In the genomic region with DNA sequence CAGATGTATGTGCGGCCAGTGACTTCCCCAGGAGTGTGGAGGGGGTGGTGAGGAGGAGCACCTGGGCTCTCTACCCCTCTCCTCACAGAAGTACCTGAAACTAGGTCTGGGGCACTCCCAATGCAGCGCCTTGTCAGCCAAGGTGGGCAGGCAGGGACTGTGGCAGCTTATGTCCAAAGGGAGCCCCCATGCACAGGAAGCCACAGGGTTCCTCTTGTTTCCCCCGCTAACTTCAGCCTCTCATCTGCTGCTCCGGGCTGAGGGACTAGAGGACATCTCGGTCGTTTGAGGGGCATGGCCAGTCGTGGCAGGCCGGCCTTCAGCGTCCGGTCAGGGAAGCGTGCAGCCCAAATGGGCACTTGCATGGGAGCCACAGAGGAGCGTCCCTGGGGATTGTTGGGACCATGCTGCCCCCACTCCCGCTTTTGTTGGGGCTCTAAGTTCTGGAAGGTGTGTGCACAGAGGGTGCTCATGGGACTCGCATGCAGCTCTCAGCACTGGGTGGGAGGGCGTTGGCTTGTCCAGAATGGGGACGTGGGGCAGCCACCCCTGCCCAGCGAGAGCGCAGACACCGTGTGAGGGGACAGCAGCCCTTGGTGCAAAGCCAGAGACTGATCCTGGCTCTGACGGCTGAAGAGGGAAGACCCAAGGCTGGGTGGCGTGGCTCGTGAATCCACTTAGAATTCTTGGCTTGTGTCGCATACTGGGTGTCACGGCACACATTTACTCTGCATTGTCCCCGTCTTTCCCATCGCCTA, we compare ENCODE assay signal across 2 cellular contexts.
TF ChIP-seq lines count a peak whose summit lies in the region.

No MANE protein-coding gene starts in this region.

TF ChIP-seq in GM23338, 12 proteins besides CTCF, POLR2A, EP300 and RAD21 (continues in another document):
- no peak for TF ChIP-seq ZNF331 (CRISPR knock-in tag; IDR thresholded peaks at IDR 0.05; ENCODE audit: low read depth)
- TF ChIP-seq, protein P1, sequence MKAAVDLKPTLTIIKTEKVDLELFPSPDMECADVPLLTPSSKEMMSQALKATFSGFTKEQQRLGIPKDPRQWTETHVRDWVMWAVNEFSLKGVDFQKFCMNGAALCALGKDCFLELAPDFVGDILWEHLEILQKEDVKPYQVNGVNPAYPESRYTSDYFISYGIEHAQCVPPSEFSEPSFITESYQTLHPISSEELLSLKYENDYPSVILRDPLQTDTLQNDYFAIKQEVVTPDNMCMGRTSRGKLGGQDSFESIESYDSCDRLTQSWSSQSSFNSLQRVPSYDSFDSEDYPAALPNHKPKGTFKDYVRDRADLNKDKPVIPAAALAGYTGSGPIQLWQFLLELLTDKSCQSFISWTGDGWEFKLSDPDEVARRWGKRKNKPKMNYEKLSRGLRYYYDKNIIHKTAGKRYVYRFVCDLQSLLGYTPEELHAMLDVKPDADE (IDR thresholded peaks at IDR 0.05), result no peak
- no peak for TF ChIP-seq NANOG (IDR thresholded peaks at IDR 0.05; ENCODE audit: borderline replicate concordance)
- TF ChIP-seq, protein P2, sequence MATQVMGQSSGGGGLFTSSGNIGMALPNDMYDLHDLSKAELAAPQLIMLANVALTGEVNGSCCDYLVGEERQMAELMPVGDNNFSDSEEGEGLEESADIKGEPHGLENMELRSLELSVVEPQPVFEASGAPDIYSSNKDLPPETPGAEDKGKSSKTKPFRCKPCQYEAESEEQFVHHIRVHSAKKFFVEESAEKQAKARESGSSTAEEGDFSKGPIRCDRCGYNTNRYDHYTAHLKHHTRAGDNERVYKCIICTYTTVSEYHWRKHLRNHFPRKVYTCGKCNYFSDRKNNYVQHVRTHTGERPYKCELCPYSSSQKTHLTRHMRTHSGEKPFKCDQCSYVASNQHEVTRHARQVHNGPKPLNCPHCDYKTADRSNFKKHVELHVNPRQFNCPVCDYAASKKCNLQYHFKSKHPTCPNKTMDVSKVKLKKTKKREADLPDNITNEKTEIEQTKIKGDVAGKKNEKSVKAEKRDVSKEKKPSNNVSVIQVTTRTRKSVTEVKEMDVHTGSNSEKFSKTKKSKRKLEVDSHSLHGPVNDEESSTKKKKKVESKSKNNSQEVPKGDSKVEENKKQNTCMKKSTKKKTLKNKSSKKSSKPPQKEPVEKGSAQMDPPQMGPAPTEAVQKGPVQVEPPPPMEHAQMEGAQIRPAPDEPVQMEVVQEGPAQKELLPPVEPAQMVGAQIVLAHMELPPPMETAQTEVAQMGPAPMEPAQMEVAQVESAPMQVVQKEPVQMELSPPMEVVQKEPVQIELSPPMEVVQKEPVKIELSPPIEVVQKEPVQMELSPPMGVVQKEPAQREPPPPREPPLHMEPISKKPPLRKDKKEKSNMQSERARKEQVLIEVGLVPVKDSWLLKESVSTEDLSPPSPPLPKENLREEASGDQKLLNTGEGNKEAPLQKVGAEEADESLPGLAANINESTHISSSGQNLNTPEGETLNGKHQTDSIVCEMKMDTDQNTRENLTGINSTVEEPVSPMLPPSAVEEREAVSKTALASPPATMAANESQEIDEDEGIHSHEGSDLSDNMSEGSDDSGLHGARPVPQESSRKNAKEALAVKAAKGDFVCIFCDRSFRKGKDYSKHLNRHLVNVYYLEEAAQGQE (IDR thresholded peaks at IDR 0.05; ENCODE audit: unreplicated experiment), result no peak
- no peak for TF ChIP-seq JUNB (IDR thresholded peaks at IDR 0.05; ENCODE audit: unreplicated experiment)
- TF ChIP-seq ZNF114 (CRISPR knock-in tag; IDR thresholded peaks at IDR 0.05), result no peak
- TF ChIP-seq CREB1 (CRISPR knock-in tag; IDR thresholded peaks at IDR 0.05; ENCODE audit: low read depth), result no peak
- TF ChIP-seq STAT1 (IDR thresholded peaks at IDR 0.05; ENCODE audit: unreplicated experiment), result no peak
- no peak for TF ChIP-seq EZH2 (IDR thresholded peaks at IDR 0.05; ENCODE audit: low read depth, unreplicated experiment)
- no peak for TF ChIP-seq POLR2AphosphoS5 (IDR thresholded peaks at IDR 0.05; ENCODE audit: low read depth)
- TF ChIP-seq EZH2phosphoT487 (IDR thresholded peaks at IDR 0.05; ENCODE audit: unreplicated experiment), result no peak

TF ChIP-seq in neural cell, 6 proteins besides CTCF, POLR2A, EP300 and RAD21:
- TF ChIP-seq, protein P2 (IDR thresholded peaks at IDR 0.05; ENCODE audit: borderline replicate concordance), result no peak
- peak; percentile 8 for TF ChIP-seq POLR2AphosphoS5 (IDR thresholded peaks at IDR 0.05)
